In genomic region chr7:69844264-69844868, GRCh38 we compare ENCODE assay signal across 1 cellular context.
TF ChIP-seq lines count a peak whose summit lies in the region.

No MANE protein-coding gene starts in this region.

TF ChIP-seq in HepG2, 621 proteins besides CTCF, POLR2A, EP300 and RAD21:
- TF ChIP-seq ZNF44 (CRISPR knock-in tag; IDR thresholded peaks at IDR 0.05) (no peak), ZMAT5 (CRISPR knock-in tag; IDR thresholded peaks at IDR 0.05; ENCODE audit: borderline replicate concordance, low read depth) (no peak), KDM4B (CRISPR knock-in tag; IDR thresholded peaks at IDR 0.05) (no peak), ZNF510 (CRISPR knock-in tag; IDR thresholded peaks at IDR 0.05; ENCODE audit: low read depth) (no peak), TEAD2 (CRISPR knock-in tag; IDR thresholded peaks at IDR 0.05) (no peak), SMAD3 (CRISPR knock-in tag; IDR thresholded peaks at IDR 0.05) (no peak), ZNF772 (CRISPR knock-in tag; IDR thresholded peaks at IDR 0.05) (no peak)
TF ChIP-seq in HepG2: peak in this region for 0.
